Comparison of ENCODE assay signal across 1 cellular context in the genomic region with DNA sequence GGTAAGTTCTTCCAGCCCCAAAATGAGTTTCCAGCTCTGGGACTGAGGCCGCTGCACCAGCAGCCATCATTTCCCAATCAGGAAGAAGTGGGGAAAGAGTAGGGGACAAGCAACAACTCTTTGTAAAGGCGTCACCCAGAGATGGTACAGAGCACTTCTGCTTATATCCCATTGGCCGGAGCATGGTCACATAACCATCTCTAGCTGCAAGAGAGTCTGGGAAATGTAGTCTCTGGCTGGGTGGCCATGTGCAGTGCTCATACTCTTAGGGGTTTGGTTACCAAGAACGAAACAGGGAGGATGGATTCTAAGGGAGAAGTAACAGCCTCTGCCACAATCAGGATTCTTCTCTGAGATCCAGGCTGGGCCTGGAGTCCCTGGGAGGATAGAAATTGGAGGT.
TF ChIP-seq lines count a peak whose summit lies in the region.

No MANE protein-coding gene starts in this region.

TF ChIP-seq in H1, 55 proteins besides CTCF, POLR2A, EP300 and RAD21:
- no peak for TF ChIP-seq YY1 (IDR thresholded peaks at IDR 0.05; ENCODE audit: low read depth, low read length)
- no peak for TF ChIP-seq RNF2 (IDR thresholded peaks at IDR 0.05; ENCODE audit: borderline replicate concordance, low read depth, low read length, missing control alignments, poor library complexity, severe bottlenecking)
- 0 out of 2 replicates have a peak, but pooled peaks have one; percentile 22 for TF ChIP-seq SIX5 (IDR thresholded peaks at IDR 0.05; ENCODE audit: low read depth, low read length)
TF ChIP-seq in H1: peak in this region for 1.
